In the genomic region with DNA sequence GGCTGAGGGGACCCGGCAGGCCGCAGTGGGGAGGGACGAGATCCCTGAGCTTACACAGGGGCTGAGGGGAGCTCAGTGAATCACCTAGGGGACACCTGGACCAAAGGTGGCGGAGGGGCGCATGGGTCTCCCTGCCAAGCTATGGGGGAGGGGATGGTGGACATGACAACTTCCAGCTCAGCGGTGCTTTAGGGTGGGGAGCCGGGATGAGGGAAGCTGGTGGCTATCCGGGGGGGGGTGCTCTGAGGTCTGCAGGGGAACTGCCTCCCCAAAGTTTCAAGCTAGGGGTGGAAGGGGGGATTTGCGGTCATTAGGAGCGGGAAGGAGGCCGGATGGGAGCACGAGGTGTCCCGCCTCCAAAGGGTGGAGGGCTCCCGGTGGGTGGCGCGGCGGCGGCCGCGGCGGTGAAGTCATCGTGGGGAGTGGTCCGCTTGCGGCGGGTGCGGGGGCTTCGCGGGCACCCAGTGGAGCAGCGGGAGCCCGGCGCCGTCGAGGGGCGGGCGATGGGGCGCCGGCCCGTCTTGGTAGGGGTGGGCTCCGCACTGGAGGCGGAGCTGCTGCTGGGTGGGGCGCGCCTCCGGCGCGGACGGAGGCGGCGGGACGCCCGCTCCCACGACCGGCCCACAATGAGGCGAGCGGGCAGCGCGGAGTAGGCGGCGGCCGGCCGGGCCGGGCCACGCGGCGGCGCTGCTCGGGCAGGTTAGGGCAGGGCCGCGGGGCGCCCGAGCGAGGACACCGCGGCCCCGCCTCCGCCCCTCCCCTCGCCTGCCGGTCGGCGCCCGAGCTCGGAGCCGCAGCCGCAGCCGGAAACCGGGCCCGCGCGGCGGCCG, we compare ENCODE assay signal across 8 cellular contexts. TPM values are rescaled to one million over a fixed set of nuclear protein-coding genes. Genes with fewer than 3 reads are reported as not detected.
DNase-seq lines count a peak whose midpoint lies in the region; ATAC-seq, FAIRE-seq and TF ChIP-seq lines count a peak whose summit lies in the region.

A gene with protein sequence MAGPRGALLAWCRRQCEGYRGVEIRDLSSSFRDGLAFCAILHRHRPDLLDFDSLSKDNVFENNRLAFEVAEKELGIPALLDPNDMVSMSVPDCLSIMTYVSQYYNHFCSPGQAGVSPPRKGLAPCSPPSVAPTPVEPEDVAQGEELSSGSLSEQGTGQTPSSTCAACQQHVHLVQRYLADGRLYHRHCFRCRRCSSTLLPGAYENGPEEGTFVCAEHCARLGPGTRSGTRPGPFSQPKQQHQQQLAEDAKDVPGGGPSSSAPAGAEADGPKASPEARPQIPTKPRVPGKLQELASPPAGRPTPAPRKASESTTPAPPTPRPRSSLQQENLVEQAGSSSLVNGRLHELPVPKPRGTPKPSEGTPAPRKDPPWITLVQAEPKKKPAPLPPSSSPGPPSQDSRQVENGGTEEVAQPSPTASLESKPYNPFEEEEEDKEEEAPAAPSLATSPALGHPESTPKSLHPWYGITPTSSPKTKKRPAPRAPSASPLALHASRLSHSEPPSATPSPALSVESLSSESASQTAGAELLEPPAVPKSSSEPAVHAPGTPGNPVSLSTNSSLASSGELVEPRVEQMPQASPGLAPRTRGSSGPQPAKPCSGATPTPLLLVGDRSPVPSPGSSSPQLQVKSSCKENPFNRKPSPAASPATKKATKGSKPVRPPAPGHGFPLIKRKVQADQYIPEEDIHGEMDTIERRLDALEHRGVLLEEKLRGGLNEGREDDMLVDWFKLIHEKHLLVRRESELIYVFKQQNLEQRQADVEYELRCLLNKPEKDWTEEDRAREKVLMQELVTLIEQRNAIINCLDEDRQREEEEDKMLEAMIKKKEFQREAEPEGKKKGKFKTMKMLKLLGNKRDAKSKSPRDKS (plus strand): TSS at position 764 of the 830 bp plus-strand sequence. CDS start 126 bp downstream, outside the sequence.

- WGBS in GM12878 (ENCODE audit: insufficient coverage, insufficient replicate concordance, low lambda C conversion rate, missing lambda C conversion rate) = 8% methylated on average over 56 of the region's 90 CpGs
- WGBS in iPS DF 6.9 (ENCODE audit: insufficient coverage, insufficient read length) = no CpG with 5 or more reads among the region's 90 CpGs

- FAIRE-seq in GM12878 (lab: Jason Lieb, UNC) = no peak

- POLR2A ChIA-PET in GM12878 (lab: Charles Lee) = interaction anchor here (0.6 to 2.8 kb wide), 6 partner anchors 9 to 1570 kb away, joined by 3 to 16 read pairs (median 4); a partner anchor contains a TSS

- H3K9me3 Mint-ChIP-seq in T-helper 2 cell treated with Interferon-gamma antibody and Interleukin-4, amounts not matched to agents 5 μg/mL and 100 μg/mL, for 36 hours = no peaks in the 10 kb centered on the region

- no peak for TF ChIP-seq EP300 in Ishikawa (IDR thresholded peaks at IDR 0.05; ENCODE audit: borderline replicate concordance)
- no peak for TF ChIP-seq EP300 in GM12878 (IDR thresholded peaks at IDR 0.05; ENCODE audit: borderline replicate concordance in 1 of 2, control insufficient read depth in 1 of 2, low read depth in 2 of 2, low read length in 2 of 2)

- BruUV-seq in GM12878 (replicated peaks; lab: Mats Ljungman, UMichigan) = no TSS peak

- RAD21 ChIA-PET in GM12878 (lab: Charles Lee; ENCODE audit: unreplicated experiment) = interaction anchor here (0.8 to 1.6 kb wide), 3 partner anchors 9 to 262 kb away, joined by 3 to 9 read pairs (median 5); no protein-coding TSS in a partner anchor

- peaks cover 2% of the 10 kb centered on the region for H3K36me3 Mint-ChIP-seq in T-helper 2 cell treated with Interferon-gamma antibody and Interleukin-4, amounts not matched to agents 5 μg/mL and 100 μg/mL, for 36 hours (ENCODE audit: low read depth)

- peaks cover 21% of the 10 kb centered on the region for H3K4me1 Mint-ChIP-seq in T-helper 2 cell treated with Interferon-gamma antibody and Interleukin-4, amounts not matched to agents 5 μg/mL and 100 μg/mL, for 36 hours (ENCODE audit: low read depth)

- peak within 1 kb of the TSS; percentile 26 to 71; a peak in 3 of 4 replicates for H3K4me3 ChIP-seq in DND-41 (ENCODE audit: low read depth in 1 of 2, low read length in 2 of 2)
- peak within 1 kb of the TSS; percentile 85 for H3K4me3 ChIP-seq in GM12878
- H3K4me3 ChIP-seq in iPS DF 6.9 (ENCODE audit: low read length) = peak within 1 kb of the TSS; percentile 97
- H3K4me3 ChIP-seq in gastrocnemius medialis = peak within 1 kb of the TSS; percentile 59 to 85 (median 64)

- SMC1A ChIA-PET in GM12878 (lab: Charles Lee; ENCODE audit: uncharacterized antibody, unreplicated experiment) = interaction anchor here (0.8 to 1.9 kb wide), 3 partner anchors 9 to 60 kb away, joined by 3 to 11 read pairs (median 3); no protein-coding TSS in a partner anchor

- H3K4me1 ChIP-seq in DND-41 (ENCODE audit: insufficient read depth, low read length) (peaks cover 23% of the 10 kb centered on the region), GM12878 (ENCODE audit: control insufficient read depth, insufficient read depth, low read length) (no peaks in the 10 kb centered on the region), iPS DF 6.9 (ENCODE audit: control insufficient read depth, insufficient read depth, low read length) (peaks cover 7% of the 10 kb centered on the region), gastrocnemius medialis (peaks cover 8 to 16% of the 10 kb centered on the region in 2 donors)

- TF ChIP-seq CTCF in DND-41 (IDR thresholded peaks at IDR 0.05; ENCODE audit: borderline replicate concordance, extremely low read depth, low read length, poor library complexity, severe bottlenecking) (peak; percentile 37), GM12878 (IDR thresholded peaks at IDR 0.05 in 2 of 3, conservative IDR thresholded peaks at IDR 0.05 in 1 of 3; ENCODE audit: control insufficient read depth in 2 of 3, extremely low read depth in 1 of 3, insufficient read depth in 1 of 3, low read depth in 3 of 3, low read length in 3 of 3) (peak in 2 of 3 experiments; percentile 17 to 60; a peak in 3 of 6 replicates), gastrocnemius medialis (IDR thresholded peaks at IDR 0.05 in 4 of 5, conservative IDR thresholded peaks at IDR 0.05 in 1 of 5) (peak in 4 of 5 experiments; percentile 41 to 69 (median 48))

- peak within 1 kb of the TSS; percentile 79 for H3K4me2 ChIP-seq in DND-41 (ENCODE audit: insufficient read depth, low read length)
- H3K4me2 ChIP-seq in GM12878 (ENCODE audit: control insufficient read depth, insufficient read depth) = peak within 1 kb of the TSS; percentile 95

- in situ Hi-C loops in GM12878 (cut with MboI) (no loop called here), gastrocnemius medialis (cut with MboI; ENCODE audit: low sequenced_read_pairs in 4 of 4) (no loop called here)

- no peaks in the 10 kb centered on the region for H3K27me3 ChIP-seq in DND-41 (ENCODE audit: insufficient read depth, low read length, poor library complexity)
- no peaks in the 10 kb centered on the region for H3K27me3 ChIP-seq in GM12878 (replicated peaks in 1 of 2; ENCODE audit: control insufficient read depth in 2 of 2, insufficient read depth in 2 of 2, low read length in 1 of 2)
- no peaks in the 10 kb centered on the region for H3K27me3 ChIP-seq in iPS DF 6.9 (ENCODE audit: control insufficient read depth, insufficient read depth, low read length)
- no peaks in the 10 kb centered on the region for H3K27me3 ChIP-seq in gastrocnemius medialis

- peak within 1 kb of the TSS; percentile 69 for H3K27ac ChIP-seq in DND-41 (ENCODE audit: low read length)
- H3K27ac ChIP-seq in GM12878 (ENCODE audit: control insufficient read depth, insufficient read depth) = peak within 1 kb of the TSS; percentile 59
- H3K27ac ChIP-seq in iPS DF 6.9 (ENCODE audit: low read length) = no peak within 1 kb of the TSS
- H3K27ac ChIP-seq in gastrocnemius medialis = peak within 1 kb of the TSS; percentile 74 to 80 (median 76)

- TF ChIP-seq POLR2A in GM12878 (IDR thresholded peaks at IDR 0.05; ENCODE audit: low read depth, low read length) (peak; percentile 63), gastrocnemius medialis (IDR thresholded peaks at IDR 0.05) (peak; percentile 22 to 53)

- CTCF ChIA-PET in GM12878 (lab: Yijun Ruan, JAX) = interaction anchor here (0.7 to 2.3 kb wide), 9 partner anchors 9 to 624 kb away, joined by 3 to 19 read pairs (median 4); a partner anchor contains a TSS

- peak within 1 kb of the TSS; percentile 82 for H3K27ac Mint-ChIP-seq in T-helper 2 cell treated with Interferon-gamma antibody and Interleukin-4, amounts not matched to agents 5 μg/mL and 100 μg/mL, for 36 hours

- H3K9ac ChIP-seq in DND-41 (ENCODE audit: low read depth, low read length) = peak within 1 kb of the TSS; percentile 88
- H3K9ac ChIP-seq in GM12878 (ENCODE audit: control insufficient read depth, insufficient read depth, low read length) = peak within 1 kb of the TSS; percentile 63

- H2AFZ ChIP-seq in DND-41 (ENCODE audit: low read depth, low read length) (peak within 1 kb of the TSS; percentile 90), GM12878 (ENCODE audit: control insufficient read depth, low read depth, low read length) (peak within 1 kb of the TSS; percentile 74)

- H3K36me3 ChIP-seq in DND-41 (ENCODE audit: insufficient read depth, low read length) = no peaks in the 10 kb centered on the region; the same call in 1 of the 2 replicates
- H3K36me3 ChIP-seq in GM12878 (ENCODE audit: control insufficient read depth in 2 of 2, insufficient read depth in 2 of 2, low read length in 1 of 2) = no peaks in the 10 kb centered on the region
- H3K36me3 ChIP-seq in iPS DF 6.9 (ENCODE audit: control insufficient read depth, insufficient read depth, low read length) = no peaks in the 10 kb centered on the region
- no peaks in the 10 kb centered on the region for H3K36me3 ChIP-seq in gastrocnemius medialis

- no peaks in the 10 kb centered on the region; the same call in 1 of the 2 replicates for H4K20me1 ChIP-seq in DND-41 (ENCODE audit: insufficient read depth, low read length)
- H4K20me1 ChIP-seq in GM12878 (ENCODE audit: control insufficient read depth, insufficient read depth) = no peaks in the 10 kb centered on the region

- H3K9me3 ChIP-seq in DND-41 (ENCODE audit: insufficient read depth, low read length, severe bottlenecking) (no peaks in the 10 kb centered on the region), GM12878 (replicated peaks; ENCODE audit: control insufficient read depth, insufficient read depth, low read length) (no peaks in the 10 kb centered on the region), iPS DF 6.9 (ENCODE audit: control insufficient read depth, insufficient read depth, low read length) (no peaks in the 10 kb centered on the region), gastrocnemius medialis (no peaks in the 10 kb centered on the region)

- DNase-seq in DND-41 (peak; percentile 60), GM12878 (ENCODE audit: low read depth, low spot score) (no peak), iPS DF 6.9 (ENCODE audit: low read depth, low spot score) (no peak), gastrocnemius medialis (peak; percentile 35 to 61)
- DNase-seq in T-helper 2 cell treated with Interferon-gamma antibody and Interleukin-4, amounts not matched to agents 5 μg/mL and 100 μg/mL, for 36 hours (ENCODE audit: low spot score) = peak; percentile 75

- H3K79me2 ChIP-seq in DND-41 (ENCODE audit: insufficient read depth, low read length) = no peaks in the 10 kb centered on the region; the same call in 1 of the 2 replicates
- peaks cover 2% of the 10 kb centered on the region; the same call in 1 of the 2 replicates for H3K79me2 ChIP-seq in GM12878 (ENCODE audit: control insufficient read depth, insufficient read depth, low read length)

- ATAC-seq in DND-41 (ENCODE audit: insufficient read depth, low read depth) (peak; percentile 78), GM21528 (IDR thresholded peaks at IDR 0.05; ENCODE audit: low FRiP score, unreplicated experiment) (peak; percentile 61), GM12878 (peak; percentile 96), gastrocnemius medialis (peak; percentile 80 to 81), HG02870 (IDR thresholded peaks at IDR 0.05; ENCODE audit: unreplicated experiment) (no peak)

- no peaks in the 10 kb centered on the region for H3K27me3 Mint-ChIP-seq in T-helper 2 cell treated with Interferon-gamma antibody and Interleukin-4, amounts not matched to agents 5 μg/mL and 100 μg/mL, for 36 hours (ENCODE audit: low read depth)

- TF ChIP-seq RAD21 in Ishikawa (IDR thresholded peaks at IDR 0.05; ENCODE audit: low read depth) (peak; percentile 28; the same call in 1 of the 2 replicates), GM12878 (IDR thresholded peaks at IDR 0.05; ENCODE audit: insufficient read depth, low read depth, low read length) (peak; percentile 36; the same call in 1 of the 2 replicates)

- peak within 1 kb of the TSS; percentile 79 for H3K4me3 Mint-ChIP-seq in T-helper 2 cell treated with Interferon-gamma antibody and Interleukin-4, amounts not matched to agents 5 μg/mL and 100 μg/mL, for 36 hours

- intact Hi-C loops in GM12878 (cut with micrococcal nuclease; ENCODE audit: unreplicated experiment) (loop anchor here (2.0 to 5.0 kb wide), 2 partner anchors 29 to 62 kb away; no protein-coding TSS in a partner anchor), gastrocnemius medialis (cut with DNase I; ENCODE audit: low total_unique reads) (loop anchor here (1.0 to 2.0 kb wide), 2 partner anchors 29 to 59 kb away; no protein-coding TSS in a partner anchor)

RNA-seq across cellular contexts. Expression of the gene that starts here (rescaled TPM):
- total RNA-seq in GM12878 (2013; cell fraction: nucleolus; rRNA removed) = 17.2 and 20.1 TPM in 2 replicates
- total RNA-seq in GM12878 (2014; rRNA removed) (11.6 and 15.0 TPM in 2 replicates), GM12878 (2014; rRNA removed; fragmentation: Illumina TruSeq; extraction: Trizol) (8.6 and 8.8 TPM in 2 replicates), GM12878 (2021) (26.0 and 30.7 TPM in 2 replicates), gastrocnemius medialis (10 to 100 TPM; 14.4 to 29.4 (median 21.1) TPM)
- 4.6 TPM for polyA plus RNA-seq in GM12878 (2011; ENCODE audit: low read depth)
- polyA plus RNA-seq in GM12878 (2011; rRNA removed) (3.4 and 6.3 TPM in 2 replicates), GM12878 (2014; fragmentation: Illumina TruSeq; extraction: Trizol) (7.7 and 12.5 TPM in 2 replicates), GM12878 (2014; fragmentation: Nextera tagmentation; extraction: Ambion mirVana) (1 to 10 TPM in 1 of 2 experiments, under 1 TPM in 1; 0.72 to 2.0 TPM), GM12878 (2014; rRNA removed) (12.2 and 15.8 TPM in 2 replicates), GM12878 (2016; fragmentation: Nextera tagmentation; extraction: Ambion mirVana) (1 to 10 TPM; 2.5 to 6.9 TPM)
- 9.6 and 12.2 TPM in 2 replicates for polyA plus RNA-seq in GM12878 (2011; cell fraction: cytosol; rRNA removed)
- 12.7 and 20.2 TPM in 2 replicates for polyA plus RNA-seq in GM12878 (2011; cell fraction: nucleus; rRNA removed)
- 6.8 and 9.8 TPM in 2 replicates for polyA plus RNA-seq in GM12878 (2012)
- polyA minus RNA-seq in GM12878 (2011; rRNA and poly(A)+ RNA removed) = 8.4 and 21.8 TPM in 2 replicates
- polyA minus RNA-seq in GM12878 (2011; cell fraction: cytosol; rRNA and poly(A)+ RNA removed) = 11.4 and 12.1 TPM in 2 replicates
- 5.7 and 12.5 TPM in 2 replicates for polyA minus RNA-seq in GM12878 (2011; cell fraction: nucleus; rRNA and poly(A)+ RNA removed)

Comparison
In these comparisons a context has a peak if more than half of its experiments do, and no peak if none do; other contexts are left out.
1. DNase-seq: peak in DND-41 (single experiment), T-helper 2 cell treated with Interferon-gamma antibody and Interleukin-4, amounts not matched to agents 5 μg/mL and 100 μg/mL, for 36 hours (single experiment) and gastrocnemius medialis (2 of 2); none in GM12878 (single experiment) and iPS DF 6.9 (single experiment).
2. Peak in every context shown above with its lines, with median percentiles within 50 percentile points of each other: H3K4me3 ChIP-seq and CTCF ChIP-seq.